ENCODE assay signal across 9 cellular contexts in genomic region chr22:31313366-31314147, GRCh38. TPM values are rescaled to one million over a fixed set of nuclear protein-coding genes. Genes with fewer than 3 reads are reported as not detected.
DNase-seq lines count a peak whose midpoint lies in the region; ATAC-seq and TF ChIP-seq lines count a peak whose summit lies in the region.
"Had no signal": no experiment of that assay in that cellular context is flagged by ENCODE, and none has a peak within 500 bp of the region (broad histone marks: within the 10 kb centered on the region; RNA-seq: fewer than 3 reads in every experiment).

No MANE protein-coding gene starts in this region.

- no peak for TF ChIP-seq POLR2A in right lobe of liver (IDR thresholded peaks at IDR 0.05)

- peak; percentile 53 for DNase-seq in NCI-H2227 (lab: John Stamatoyannopoulos, UW; ENCODE audit: unreplicated experiment)
- DNase-seq in NCI-H2227 treated with DMSO at 0.1 percent for 48 hours (lab: John Stamatoyannopoulos, UW), result no peak
- DNase-seq in NCI-H345 treated with DMSO at 0.1 percent for 48 hours (lab: John Stamatoyannopoulos, UW; ENCODE audit: unreplicated experiment), result peak; percentile 37
- peak; percentile 79 for DNase-seq in activated CD4-positive, alpha-beta memory T cell treated with anti-CD3 and anti-CD28 coated beads for 36 hours
- DNase-seq in effector CD8-positive, alpha-beta T cell (lab: John Stamatoyannopoulos, UW), result peak; percentile 48
- DNase-seq in right lobe of liver, result peak; percentile 75 to 86 (median 79)
- DNase-seq in stimulated activated CD4-positive, alpha-beta T cell treated with anti-CD3 and anti-CD28 coated beads, Interleukin-4, amount 100 ng/mL, for 48 hours (ENCODE audit: low read depth in 2 of 2), result peak; percentile 55 to 58

- H3K27me3 ChIP-seq in right lobe of liver, result no peaks in the 10 kb centered on the region
- H3K27me3 ChIP-seq: BLaER1 treated with 17β-estradiol and CSF1 and Interleukin-3, amounts not matched to agents 10 nM and 100 nM had no signal

- peaks cover 23% of the 10 kb centered on the region for H3K4me1 Mint-ChIP-seq in activated CD4-positive, alpha-beta memory T cell treated with anti-CD3 and anti-CD28 coated beads for 36 hours (ENCODE audit: low read depth)

- POLR2A ChIA-PET in activated CD4-positive, alpha-beta memory T cell treated with anti-CD3 and anti-CD28 coated beads for 36 hours (lab: Charles Lee), result interaction anchor here (1.2 to 1.6 kb wide), 2 partner anchors 21 to 23 kb away, joined by 5 to 8 read pairs; partner anchors contain the start of gene PIK3IP1

- H3K27me3 Mint-ChIP-seq in activated CD4-positive, alpha-beta memory T cell treated with anti-CD3 and anti-CD28 coated beads for 36 hours, result no peaks in the 10 kb centered on the region

- TF ChIP-seq CTCF in right lobe of liver (IDR thresholded peaks at IDR 0.05), result peak; percentile 87 to 93 (median 91)

- WGBS in right lobe of liver (ENCODE audit: insufficient coverage, low coverage, low lambda C conversion rate, missing lambda C conversion rate), result 11% methylated on average over 5 of the region's 6 CpGs

- CTCF ChIA-PET in activated CD4-positive, alpha-beta memory T cell treated with anti-CD3 and anti-CD28 coated beads for 36 hours (lab: Charles Lee), result interaction anchor here (0.6 to 4.6 kb wide), 46 partner anchors 8 to 289 kb away, joined by 3 to 92 read pairs (median 4); partner anchors contain the start of genes LIMK2, PIK3IP1, RNF185 and SELENOM

- ATAC-seq in right lobe of liver (peak; percentile 98 to 100 (median 98)), GM21529 (IDR thresholded peaks at IDR 0.05; ENCODE audit: unreplicated experiment) (no peak)

- peak overlapping the region; percentile 39 to 56 (median 46) for H3K27ac ChIP-seq in right lobe of liver
- H3K27ac ChIP-seq: BLaER1 treated with 17β-estradiol and CSF1 and Interleukin-3, amounts not matched to agents 10 nM and 100 nM had no signal

- peaks cover 0 to 4% (median 0%) of the 10 kb centered on the region in 4 donors for H3K4me1 ChIP-seq in right lobe of liver

- H3K36me3 ChIP-seq in right lobe of liver, result no peaks in the 10 kb centered on the region

- no peak overlapping the region for H3K4me3 ChIP-seq in right lobe of liver
- H3K4me3 ChIP-seq: BLaER1 treated with 17β-estradiol and CSF1 and Interleukin-3, amounts not matched to agents 10 nM and 100 nM had no signal

- no peaks in the 10 kb centered on the region for H3K9me3 ChIP-seq in right lobe of liver

- H3K36me3 Mint-ChIP-seq in activated CD4-positive, alpha-beta memory T cell treated with anti-CD3 and anti-CD28 coated beads for 36 hours, result peaks cover 4% of the 10 kb centered on the region

- no peak overlapping the region for H3K27ac Mint-ChIP-seq in activated CD4-positive, alpha-beta memory T cell treated with anti-CD3 and anti-CD28 coated beads for 36 hours

- no peak overlapping the region for H3K4me3 Mint-ChIP-seq in activated CD4-positive, alpha-beta memory T cell treated with anti-CD3 and anti-CD28 coated beads for 36 hours

- intact Hi-C loops in activated CD4-positive, alpha-beta memory T cell treated with anti-CD3 and anti-CD28 coated beads for 36 hours (cut with micrococcal nuclease), result loop anchor here (5.0 kb wide), 1 partner anchor 36 kb away; no protein-coding TSS in a partner anchor
- intact Hi-C loops in right lobe of liver (cut with DNase I), result no loop called here

- peaks cover 6% of the 10 kb centered on the region for H3K9me3 Mint-ChIP-seq in activated CD4-positive, alpha-beta memory T cell treated with anti-CD3 and anti-CD28 coated beads for 36 hours

RNA-seq across cellular contexts. Expression of gene PIK3IP1, which starts 21.3 kb away (rescaled TPM):
- total RNA-seq in activated CD4-positive, alpha-beta memory T cell treated with anti-CD3 and anti-CD28 coated beads for 36 hours, result 10 to 100 TPM; 18.8 to 19.1 TPM
- 1 to 10 TPM; 1.3 to 6.6 (median 5.6) TPM for total RNA-seq in right lobe of liver

RNA-seq across cellular contexts. Expression of gene PATZ1, which starts 32.6 kb away (rescaled TPM):
- total RNA-seq in activated CD4-positive, alpha-beta memory T cell treated with anti-CD3 and anti-CD28 coated beads for 36 hours, result 10 to 100 TPM; 19.8 to 20.0 TPM
- 10 to 100 TPM in 4 of 6 experiments, 1 to 10 TPM in 2; 7.4 to 18.8 (median 11.5) TPM for total RNA-seq in right lobe of liver
